ENCODE assay signal across 11 cellular contexts in genomic region chr9:38091310-38092199, GRCh38. TPM values are rescaled to one million over a fixed set of nuclear protein-coding genes. Genes with fewer than 3 reads are reported as not detected.
DNase-seq lines count a peak whose midpoint lies in the region; ATAC-seq and TF ChIP-seq lines count a peak whose summit lies in the region.
"Had no signal": no experiment of that assay in that cellular context is flagged by ENCODE, and none has a peak within 500 bp of the region (broad histone marks: within the 10 kb centered on the region; RNA-seq: fewer than 3 reads in every experiment).

No MANE protein-coding gene starts in this region.

- no peaks in the 10 kb centered on the region for H3K36me3 Mint-ChIP-seq in natural killer cell
- H3K36me3 Mint-ChIP-seq: activated naive CD4-positive, alpha-beta T cell treated with anti-CD3 and anti-CD28 coated beads, Interleukin-2, amount 50 U/mL, for 24 hours had no signal

- H3K27ac Mint-ChIP-seq in natural killer cell = no peak overlapping the region
- H3K27ac Mint-ChIP-seq: activated naive CD4-positive, alpha-beta T cell treated with anti-CD3 and anti-CD28 coated beads, Interleukin-2, amount 50 U/mL, for 24 hours had no signal

- peaks cover 5 to 6% of the 10 kb centered on the region in 2 donors for H3K4me1 Mint-ChIP-seq in natural killer cell
- H3K4me1 Mint-ChIP-seq: activated naive CD4-positive, alpha-beta T cell treated with anti-CD3 and anti-CD28 coated beads, Interleukin-2, amount 50 U/mL, for 24 hours had no signal

- ATAC-seq in GM18867 (IDR thresholded peaks at IDR 0.05; ENCODE audit: unreplicated experiment) (peak; percentile 64), GM21529 (IDR thresholded peaks at IDR 0.05; ENCODE audit: unreplicated experiment) (peak; percentile 68), HG03439 (IDR thresholded peaks at IDR 0.05; ENCODE audit: unreplicated experiment) (peak; percentile 60), left lobe of liver (no peak), natural killer cell (no peak)

- TF ChIP-seq CTCF in natural killer cell (IDR thresholded peaks at IDR 0.05) = no peak

- H3K9me3 Mint-ChIP-seq in natural killer cell = no peaks in the 10 kb centered on the region
- H3K9me3 Mint-ChIP-seq: activated naive CD4-positive, alpha-beta T cell treated with anti-CD3 and anti-CD28 coated beads, Interleukin-2, amount 50 U/mL, for 24 hours had no signal

- intact Hi-C loops in natural killer cell (cut with micrococcal nuclease) = loop anchor here (10.0 kb wide), 2 partner anchors 63 to 133 kb away; no protein-coding TSS in a partner anchor

- H3K27me3 Mint-ChIP-seq in natural killer cell (ENCODE audit: low read depth in 2 of 2) = peaks cover 10 to 24% of the 10 kb centered on the region in 2 donors

- DNase-seq in left lobe of liver (ENCODE audit: low spot score) = peak; percentile 11
- no peak for DNase-seq in activated CD4-positive, alpha-beta T cell treated with anti-CD3 and anti-CD28 coated beads, Interleukin-2, amount 50 U/mL, for 1 hour
- DNase-seq in natural killer cell = no peak
- DNase-seq in NCI-H1694 (lab: John Stamatoyannopoulos, UW) = no peak
- no peak for DNase-seq in NCI-H526 treated with DMSO at 0.1 percent for 48 hours (lab: John Stamatoyannopoulos, UW)
- DNase-seq: NCI-H526, T-helper 9 cell had no signal

- H3K4me3 Mint-ChIP-seq in natural killer cell = no peak overlapping the region
- H3K4me3 Mint-ChIP-seq: activated naive CD4-positive, alpha-beta T cell treated with anti-CD3 and anti-CD28 coated beads, Interleukin-2, amount 50 U/mL, for 24 hours had no signal

RNA-seq across cellular contexts. Expression of gene SHB, which starts 22.5 kb away (rescaled TPM):
- total RNA-seq in left lobe of liver = 14.1 TPM
- total RNA-seq in natural killer cell = 1 to 10 TPM; 2.7 to 7.1 (median 2.9) TPM

Comparison
In these comparisons a context has a peak if more than half of its experiments do, and no peak if none do; other contexts are left out.
1. ATAC-seq: peak in GM18867 (single experiment), GM21529 (single experiment) and HG03439 (single experiment); none in left lobe of liver (single experiment) and natural killer cell (0 of 3).